1 cellular context compared by ENCODE assay signal in genomic region chr20:51022803-51023616, GRCh38.
TF ChIP-seq lines count a peak whose summit lies in the region.

A gene with protein sequence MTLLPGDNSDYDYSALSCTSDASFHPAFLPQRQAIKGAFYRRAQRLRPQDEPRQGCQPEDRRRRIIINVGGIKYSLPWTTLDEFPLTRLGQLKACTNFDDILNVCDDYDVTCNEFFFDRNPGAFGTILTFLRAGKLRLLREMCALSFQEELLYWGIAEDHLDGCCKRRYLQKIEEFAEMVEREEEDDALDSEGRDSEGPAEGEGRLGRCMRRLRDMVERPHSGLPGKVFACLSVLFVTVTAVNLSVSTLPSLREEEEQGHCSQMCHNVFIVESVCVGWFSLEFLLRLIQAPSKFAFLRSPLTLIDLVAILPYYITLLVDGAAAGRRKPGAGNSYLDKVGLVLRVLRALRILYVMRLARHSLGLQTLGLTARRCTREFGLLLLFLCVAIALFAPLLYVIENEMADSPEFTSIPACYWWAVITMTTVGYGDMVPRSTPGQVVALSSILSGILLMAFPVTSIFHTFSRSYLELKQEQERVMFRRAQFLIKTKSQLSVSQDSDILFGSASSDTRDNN (minus strand): TSS chr20:51023107. CDS start chr20:51010338, 12,769 bp downstream.

TF ChIP-seq in WTC11, 78 proteins besides CTCF, POLR2A, EP300 and RAD21 (continued from another document):
- peak; percentile 74 for TF ChIP-seq USF2 (CRISPR knock-in tag; IDR thresholded peaks at IDR 0.05)
- TF ChIP-seq CBFB (CRISPR knock-in tag; IDR thresholded peaks at IDR 0.05; ENCODE audit: low read depth), result no peak
- no peak for TF ChIP-seq CREB1 (CRISPR knock-in tag; IDR thresholded peaks at IDR 0.05)
- TF ChIP-seq TEAD1 (CRISPR knock-in tag; IDR thresholded peaks at IDR 0.05), result 0 out of 2 replicates have a peak, but pooled peaks have one; percentile 66
- TF ChIP-seq ZNF317 (CRISPR knock-in tag; IDR thresholded peaks at IDR 0.05; ENCODE audit: borderline replicate concordance, low read depth), result no peak; the same call in 1 of the 2 replicates
- TF ChIP-seq IRF2 (CRISPR knock-in tag; IDR thresholded peaks at IDR 0.05; ENCODE audit: borderline replicate concordance, low read depth), result 0 out of 2 replicates have a peak, but pooled peaks have one; percentile 20
- TF ChIP-seq TEAD4 (CRISPR knock-in tag; IDR thresholded peaks at IDR 0.05), result peak; percentile 64; the same call in 1 of the 2 replicates
- no peak for TF ChIP-seq ZNF263 (CRISPR knock-in tag; IDR thresholded peaks at IDR 0.05; ENCODE audit: low read depth)
- TF ChIP-seq, protein P1, sequence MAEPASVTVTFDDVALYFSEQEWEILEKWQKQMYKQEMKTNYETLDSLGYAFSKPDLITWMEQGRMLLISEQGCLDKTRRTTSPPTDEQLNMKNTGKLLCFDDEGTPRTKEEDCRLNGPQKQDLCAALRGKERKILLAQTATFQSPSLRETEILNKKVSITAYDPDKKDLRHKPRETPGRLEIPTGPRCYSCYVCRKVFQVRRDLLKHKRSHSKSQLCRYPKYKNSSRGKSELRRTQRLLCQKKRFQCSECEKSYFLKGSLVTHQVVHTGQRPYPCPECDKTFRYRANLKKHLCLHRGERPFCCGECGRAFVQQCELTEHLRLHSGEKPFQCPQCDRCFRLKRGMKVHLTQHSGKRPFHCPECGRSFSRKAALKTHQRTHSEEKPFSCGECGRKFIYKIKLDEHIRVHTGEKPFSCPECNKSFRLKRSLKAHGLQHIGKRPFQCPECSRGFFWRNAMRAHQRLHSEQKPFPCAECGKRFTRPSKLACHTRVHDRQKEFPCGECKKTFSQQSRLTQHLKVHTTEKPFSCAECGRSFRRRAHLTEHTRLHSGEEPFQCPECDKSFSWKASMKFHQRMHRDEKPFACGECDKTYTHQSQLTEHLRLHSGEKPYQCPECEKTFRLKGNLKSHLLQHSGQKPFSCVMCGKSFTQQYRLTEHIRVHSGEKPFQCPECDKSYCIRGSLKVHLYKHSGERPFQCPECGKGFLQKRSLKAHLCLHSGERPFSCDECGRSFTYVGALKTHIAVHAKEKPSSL (CRISPR knock-in tag; conservative IDR thresholded peaks at IDR 0.05), result no peak
- TF ChIP-seq MLX (CRISPR knock-in tag; IDR thresholded peaks at IDR 0.05), result no peak
- TF ChIP-seq AR (CRISPR knock-in tag; IDR thresholded peaks at IDR 0.05), result no peak
- TF ChIP-seq ZNF121 (CRISPR knock-in tag; IDR thresholded peaks at IDR 0.05), result peak; percentile 73
- TF ChIP-seq, protein P2, sequence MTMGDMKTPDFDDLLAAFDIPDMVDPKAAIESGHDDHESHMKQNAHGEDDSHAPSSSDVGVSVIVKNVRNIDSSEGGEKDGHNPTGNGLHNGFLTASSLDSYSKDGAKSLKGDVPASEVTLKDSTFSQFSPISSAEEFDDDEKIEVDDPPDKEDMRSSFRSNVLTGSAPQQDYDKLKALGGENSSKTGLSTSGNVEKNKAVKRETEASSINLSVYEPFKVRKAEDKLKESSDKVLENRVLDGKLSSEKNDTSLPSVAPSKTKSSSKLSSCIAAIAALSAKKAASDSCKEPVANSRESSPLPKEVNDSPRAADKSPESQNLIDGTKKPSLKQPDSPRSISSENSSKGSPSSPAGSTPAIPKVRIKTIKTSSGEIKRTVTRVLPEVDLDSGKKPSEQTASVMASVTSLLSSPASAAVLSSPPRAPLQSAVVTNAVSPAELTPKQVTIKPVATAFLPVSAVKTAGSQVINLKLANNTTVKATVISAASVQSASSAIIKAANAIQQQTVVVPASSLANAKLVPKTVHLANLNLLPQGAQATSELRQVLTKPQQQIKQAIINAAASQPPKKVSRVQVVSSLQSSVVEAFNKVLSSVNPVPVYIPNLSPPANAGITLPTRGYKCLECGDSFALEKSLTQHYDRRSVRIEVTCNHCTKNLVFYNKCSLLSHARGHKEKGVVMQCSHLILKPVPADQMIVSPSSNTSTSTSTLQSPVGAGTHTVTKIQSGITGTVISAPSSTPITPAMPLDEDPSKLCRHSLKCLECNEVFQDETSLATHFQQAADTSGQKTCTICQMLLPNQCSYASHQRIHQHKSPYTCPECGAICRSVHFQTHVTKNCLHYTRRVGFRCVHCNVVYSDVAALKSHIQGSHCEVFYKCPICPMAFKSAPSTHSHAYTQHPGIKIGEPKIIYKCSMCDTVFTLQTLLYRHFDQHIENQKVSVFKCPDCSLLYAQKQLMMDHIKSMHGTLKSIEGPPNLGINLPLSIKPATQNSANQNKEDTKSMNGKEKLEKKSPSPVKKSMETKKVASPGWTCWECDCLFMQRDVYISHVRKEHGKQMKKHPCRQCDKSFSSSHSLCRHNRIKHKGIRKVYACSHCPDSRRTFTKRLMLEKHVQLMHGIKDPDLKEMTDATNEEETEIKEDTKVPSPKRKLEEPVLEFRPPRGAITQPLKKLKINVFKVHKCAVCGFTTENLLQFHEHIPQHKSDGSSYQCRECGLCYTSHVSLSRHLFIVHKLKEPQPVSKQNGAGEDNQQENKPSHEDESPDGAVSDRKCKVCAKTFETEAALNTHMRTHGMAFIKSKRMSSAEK (CRISPR knock-in tag; IDR thresholded peaks at IDR 0.05; ENCODE audit: borderline replicate concordance), result no peak
- TF ChIP-seq, protein P3, sequence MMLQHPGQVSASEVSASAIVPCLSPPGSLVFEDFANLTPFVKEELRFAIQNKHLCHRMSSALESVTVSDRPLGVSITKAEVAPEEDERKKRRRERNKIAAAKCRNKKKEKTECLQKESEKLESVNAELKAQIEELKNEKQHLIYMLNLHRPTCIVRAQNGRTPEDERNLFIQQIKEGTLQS (CRISPR knock-in tag; conservative IDR thresholded peaks at IDR 0.05), result peak; percentile 58; the same call in 1 of the 2 replicates
- TF ChIP-seq, protein P4, sequence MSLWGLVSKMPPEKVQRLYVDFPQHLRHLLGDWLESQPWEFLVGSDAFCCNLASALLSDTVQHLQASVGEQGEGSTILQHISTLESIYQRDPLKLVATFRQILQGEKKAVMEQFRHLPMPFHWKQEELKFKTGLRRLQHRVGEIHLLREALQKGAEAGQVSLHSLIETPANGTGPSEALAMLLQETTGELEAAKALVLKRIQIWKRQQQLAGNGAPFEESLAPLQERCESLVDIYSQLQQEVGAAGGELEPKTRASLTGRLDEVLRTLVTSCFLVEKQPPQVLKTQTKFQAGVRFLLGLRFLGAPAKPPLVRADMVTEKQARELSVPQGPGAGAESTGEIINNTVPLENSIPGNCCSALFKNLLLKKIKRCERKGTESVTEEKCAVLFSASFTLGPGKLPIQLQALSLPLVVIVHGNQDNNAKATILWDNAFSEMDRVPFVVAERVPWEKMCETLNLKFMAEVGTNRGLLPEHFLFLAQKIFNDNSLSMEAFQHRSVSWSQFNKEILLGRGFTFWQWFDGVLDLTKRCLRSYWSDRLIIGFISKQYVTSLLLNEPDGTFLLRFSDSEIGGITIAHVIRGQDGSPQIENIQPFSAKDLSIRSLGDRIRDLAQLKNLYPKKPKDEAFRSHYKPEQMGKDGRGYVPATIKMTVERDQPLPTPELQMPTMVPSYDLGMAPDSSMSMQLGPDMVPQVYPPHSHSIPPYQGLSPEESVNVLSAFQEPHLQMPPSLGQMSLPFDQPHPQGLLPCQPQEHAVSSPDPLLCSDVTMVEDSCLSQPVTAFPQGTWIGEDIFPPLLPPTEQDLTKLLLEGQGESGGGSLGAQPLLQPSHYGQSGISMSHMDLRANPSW (CRISPR knock-in tag; conservative IDR thresholded peaks at IDR 0.05; ENCODE audit: low read depth), result no peak
- TF ChIP-seq HMGXB4 (CRISPR knock-in tag; IDR thresholded peaks at IDR 0.05), result peak; percentile 64; the same call in 1 of the 2 replicates
- no peak for TF ChIP-seq RORB (CRISPR knock-in tag; IDR thresholded peaks at IDR 0.05)
- TF ChIP-seq USF1 (CRISPR knock-in tag; IDR thresholded peaks at IDR 0.05), result peak; percentile 85
- TF ChIP-seq, protein P5, sequence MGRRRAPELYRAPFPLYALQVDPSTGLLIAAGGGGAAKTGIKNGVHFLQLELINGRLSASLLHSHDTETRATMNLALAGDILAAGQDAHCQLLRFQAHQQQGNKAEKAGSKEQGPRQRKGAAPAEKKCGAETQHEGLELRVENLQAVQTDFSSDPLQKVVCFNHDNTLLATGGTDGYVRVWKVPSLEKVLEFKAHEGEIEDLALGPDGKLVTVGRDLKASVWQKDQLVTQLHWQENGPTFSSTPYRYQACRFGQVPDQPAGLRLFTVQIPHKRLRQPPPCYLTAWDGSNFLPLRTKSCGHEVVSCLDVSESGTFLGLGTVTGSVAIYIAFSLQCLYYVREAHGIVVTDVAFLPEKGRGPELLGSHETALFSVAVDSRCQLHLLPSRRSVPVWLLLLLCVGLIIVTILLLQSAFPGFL (CRISPR knock-in tag; IDR thresholded peaks at IDR 0.05; ENCODE audit: borderline replicate concordance), result no peak
- TF ChIP-seq NR2C2 (CRISPR knock-in tag; IDR thresholded peaks at IDR 0.05), result no peak
- TF ChIP-seq ZNF416 (CRISPR knock-in tag; IDR thresholded peaks at IDR 0.05), result no peak
- TF ChIP-seq JUN (CRISPR knock-in tag; IDR thresholded peaks at IDR 0.05), result peak; percentile 22; the same call in 1 of the 2 replicates
- TF ChIP-seq ZNF423 (CRISPR knock-in tag; IDR thresholded peaks at IDR 0.05), result no peak
- TF ChIP-seq NR3C1 (CRISPR knock-in tag; conservative IDR thresholded peaks at IDR 0.05; ENCODE audit: low read depth), result no peak
- no peak for TF ChIP-seq OVOL2 (CRISPR knock-in tag; IDR thresholded peaks at IDR 0.05; ENCODE audit: borderline replicate concordance)
- TF ChIP-seq SOX15 (CRISPR knock-in tag; IDR thresholded peaks at IDR 0.05), result no peak
- no peak for TF ChIP-seq PRRX2 (CRISPR knock-in tag; IDR thresholded peaks at IDR 0.05)
- no peak for TF ChIP-seq FOXJ3 (CRISPR knock-in tag; IDR thresholded peaks at IDR 0.05; ENCODE audit: borderline replicate concordance)
- no peak for TF ChIP-seq TCF7 (CRISPR knock-in tag; IDR thresholded peaks at IDR 0.05; ENCODE audit: low read depth)
- TF ChIP-seq NFATC4 (CRISPR knock-in tag; IDR thresholded peaks at IDR 0.05), result no peak
TF ChIP-seq in WTC11: peak in this region for 31.
